Comparison of ENCODE assay signal across 21 cellular contexts in the genomic region with DNA sequence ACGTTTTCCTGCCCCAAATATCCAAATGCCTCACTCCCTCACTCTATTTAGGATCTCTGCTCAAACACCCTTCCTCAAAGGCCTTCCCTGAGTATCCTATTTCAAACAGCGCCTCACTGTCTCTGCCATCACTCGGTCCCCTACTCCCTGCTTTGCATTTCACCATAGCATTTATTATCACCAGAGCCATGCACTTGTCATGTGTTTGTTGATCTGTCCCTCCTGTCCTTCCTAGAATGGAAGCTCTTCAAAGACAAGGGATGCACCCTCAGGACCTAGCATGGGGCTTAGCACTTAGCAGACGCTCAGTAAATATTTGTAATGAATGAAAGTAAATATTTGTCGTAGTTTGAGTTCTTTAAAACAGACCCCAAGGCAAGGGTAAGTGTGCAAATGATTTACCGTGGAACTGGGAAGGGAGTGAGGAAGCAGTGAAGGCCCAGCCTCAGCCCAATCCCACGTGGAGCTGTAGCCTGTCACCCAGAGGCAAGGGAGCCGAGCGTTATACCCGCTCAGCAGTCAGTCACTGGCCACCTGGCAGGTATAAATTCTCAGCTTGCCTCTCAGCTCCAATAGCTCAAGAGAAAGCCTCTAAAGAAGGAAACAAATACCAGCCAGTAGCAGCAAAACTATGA.
DNase-seq lines count a peak whose midpoint lies in the region; ATAC-seq and TF ChIP-seq lines count a peak whose summit lies in the region.
"Had no signal": no experiment of that assay in that cellular context is flagged by ENCODE, and none has a peak within 500 bp of the region (broad histone marks: within the 10 kb centered on the region; RNA-seq: fewer than 3 reads in every experiment).

No MANE protein-coding gene starts in this region.

- no peaks in the 10 kb centered on the region for H4K20me1 ChIP-seq in Karpas-422 (ENCODE audit: insufficient read depth, low read depth, low read length)

- no peaks in the 10 kb centered on the region for H3K79me2 ChIP-seq in Karpas-422 (ENCODE audit: low read length)

- H3K27ac ChIP-seq in Karpas-422 (ENCODE audit: low read length) (no peak overlapping the region), vagina (no peak overlapping the region)

- H3K4me2 ChIP-seq in Karpas-422 (ENCODE audit: low read depth, low read length, poor library complexity, severe bottlenecking), result no peak overlapping the region

- H2AFZ ChIP-seq in Karpas-422 (ENCODE audit: low read length), result no peak overlapping the region

- no peak overlapping the region for H3K4me3 ChIP-seq in Karpas-422 (ENCODE audit: low read length)
- no peak overlapping the region for H3K4me3 ChIP-seq in vagina

- no peak for ATAC-seq in omental fat pad (ENCODE audit: low FRiP score)
- ATAC-seq: HCT116, PC-3 had no signal

- DNase-seq in DMS53 treated with DMSO at 0.1 percent for 48 hours (lab: John Stamatoyannopoulos, UW; ENCODE audit: unreplicated experiment), result peak; percentile 84
- DNase-seq in Karpas-422, result peak; percentile 6
- DNase-seq in NCI-H748 (lab: John Stamatoyannopoulos, UW; ENCODE audit: unreplicated experiment), result peak; percentile 76
- DNase-seq in iPS-NIHi7 (ENCODE audit: extremely low spot score), result peak; percentile 26
- DNase-seq in vagina (ENCODE audit: extremely low spot score in 2 of 2), result no peak
- DNase-seq in stimulated activated CD8-positive, alpha-beta memory T cell treated with anti-CD3 and anti-CD28 coated beads, Interleukin-4, amount 100 ng/mL, for 48 hours, result no peak
- no peak for DNase-seq in omental fat pad (ENCODE audit: low spot score)
- DNase-seq in globus pallidus (ENCODE audit: low spot score), result no peak
- DNase-seq: C1 segment of cervical spinal cord; CD8-positive, alpha-beta memory T cell; DND-41; GDM1; MM.1S; NCI-H1092 treated with DMSO at 0.1 percent for 48 hours; NCI-H146; NCI-H2081; NCI-H2227 treated with DMSO at 0.1 percent for 48 hours; NCI-H82; PC-3; RPMI8226 had no signal

- no peak for TF ChIP-seq CTCF in vagina (IDR thresholded peaks at IDR 0.05)
- TF ChIP-seq CTCF in omental fat pad (IDR thresholded peaks at IDR 0.05), result no peak

- no peaks in the 10 kb centered on the region for H3K9me3 ChIP-seq in Karpas-422 (ENCODE audit: low read length)
- H3K9me3 ChIP-seq in vagina, result no peaks in the 10 kb centered on the region

- H3K9ac ChIP-seq in Karpas-422 (ENCODE audit: low read length), result no peak overlapping the region

- intact Hi-C loops in vagina (cut with DNase I), result no loop called here

- H3K36me3 ChIP-seq in Karpas-422 (ENCODE audit: insufficient read depth, low read length) (no peaks in the 10 kb centered on the region), vagina (no peaks in the 10 kb centered on the region)

- no peaks in the 10 kb centered on the region for H3K27me3 ChIP-seq in Karpas-422 (ENCODE audit: low read length)
- H3K27me3 ChIP-seq in vagina, result no peaks in the 10 kb centered on the region

- TF ChIP-seq POLR2A in vagina (IDR thresholded peaks at IDR 0.05), result no peak

- H3K9me2 ChIP-seq in Karpas-422 (replicated peaks; ENCODE audit: insufficient read depth, low read length), result no peaks in the 10 kb centered on the region

- H3K4me1 ChIP-seq in Karpas-422 (ENCODE audit: low read length) (no peaks in the 10 kb centered on the region), vagina (no peaks in the 10 kb centered on the region)

Comparison
In these comparisons a context has a peak if more than half of its experiments do, and no peak if none do; other contexts are left out.
1. DNase-seq: peak in DMS53 treated with DMSO at 0.1 percent for 48 hours (single experiment), Karpas-422 (single experiment), NCI-H748 (single experiment) and iPS-NIHi7 (single experiment); none in vagina (0 of 2), stimulated activated CD8-positive, alpha-beta memory T cell treated with anti-CD3 and anti-CD28 coated beads, Interleukin-4, amount 100 ng/mL, for 48 hours (single experiment), omental fat pad (single experiment) and globus pallidus (single experiment).